Comparison of ENCODE assay signal across 16 cellular contexts in the genomic region with DNA sequence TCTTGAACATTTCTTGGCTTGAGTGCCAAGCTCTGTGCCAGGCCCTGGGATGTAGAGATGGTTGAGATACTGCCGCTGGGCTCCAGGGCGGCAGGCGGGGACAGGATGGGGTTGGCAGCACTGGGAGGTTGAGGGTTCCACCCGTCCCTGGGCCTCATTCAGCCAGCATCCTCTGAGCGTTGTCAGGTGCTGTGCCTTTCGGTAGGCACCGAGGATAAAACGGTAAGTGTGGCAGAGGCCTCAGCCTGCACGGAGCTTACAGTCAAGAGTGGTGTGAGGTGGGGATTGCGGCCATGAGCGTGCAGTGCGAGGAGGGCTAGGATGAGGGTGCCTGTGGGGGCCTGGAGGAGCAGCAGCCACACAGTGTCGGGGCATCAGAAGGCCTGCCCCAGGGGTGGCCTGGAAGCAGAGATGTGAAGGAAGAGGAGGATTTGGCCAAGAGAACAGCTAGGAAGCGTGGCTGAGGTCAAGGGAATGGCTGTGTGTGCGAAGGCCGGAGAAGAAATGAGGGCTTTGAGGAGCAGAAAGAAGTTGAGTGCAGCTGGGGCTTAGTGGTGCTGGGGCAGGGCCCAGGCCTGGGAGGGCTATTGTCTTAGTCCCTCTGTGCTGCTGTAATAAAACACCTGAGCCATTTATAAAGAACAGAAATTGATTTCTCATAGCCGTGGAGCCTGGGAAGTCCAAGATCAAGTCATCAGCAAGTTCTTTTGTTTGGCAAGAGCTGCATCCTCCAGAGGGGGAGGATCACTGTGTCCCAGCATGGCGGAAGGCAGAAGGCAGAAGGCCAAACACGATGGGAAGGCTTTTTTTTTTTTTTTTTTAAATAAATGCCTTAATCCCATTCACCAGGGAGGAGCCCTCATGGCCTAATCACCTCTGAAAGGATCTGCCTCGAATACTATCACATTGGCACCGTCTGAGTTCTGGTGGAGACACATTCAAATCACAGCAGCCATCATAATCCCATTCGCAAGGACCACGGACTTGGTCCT. TPM values are rescaled to one million over a fixed set of nuclear protein-coding genes. Genes with fewer than 3 reads are reported as not detected.
DNase-seq lines count a peak whose midpoint lies in the region; ATAC-seq and TF ChIP-seq lines count a peak whose summit lies in the region.
"Had no signal": no experiment of that assay in that cellular context is flagged by ENCODE, and none has a peak within 500 bp of the region (broad histone marks: within the 10 kb centered on the region; RNA-seq: fewer than 3 reads in every experiment).

No MANE protein-coding gene starts in this region.

- no peak overlapping the region for H3K4me3 ChIP-seq in WERI-Rb-1 (ENCODE audit: low read depth, low read length)

- H3K36me3 ChIP-seq in WERI-Rb-1 = peaks cover 5% of the 10 kb centered on the region; the same call in 1 of the 2 replicates

- DNase-seq in D341Med (ENCODE audit: low spot score) (peak; percentile 60), WERI-Rb-1 (peak; percentile 65), glutamatergic neuron (no peak), osteocyte (ENCODE audit: extremely low spot score, unreplicated experiment) (no peak), NCI-H1092 treated with DMSO at 0.1 percent for 48 hours (lab: John Stamatoyannopoulos, UW) (no peak), NCI-H2171 (lab: John Stamatoyannopoulos, UW) (no peak)
- DNase-seq in activated T-cell treated with anti-CD3 and anti-CD28 coated beads, Interleukin-2, amount 50 U/mL, for 4 hours = no peak
- DNase-seq: activated CD4-positive, alpha-beta T cell treated with anti-CD3 and anti-CD28 coated beads, Interleukin-2, amount 50 U/mL, for 4 hours; aorta; DMS 273 treated with DMSO at 0.1 percent for 48 hours; NCI-H1105 treated with DMSO at 0.1 percent for 48 hours; NCI-H526; small intestine; T-helper 9 cell had no signal

- H3K27me3 ChIP-seq in WERI-Rb-1 (ENCODE audit: insufficient read depth, low read depth, severe bottlenecking) = no peaks in the 10 kb centered on the region

- peak overlapping the region; percentile 77 for H3K4me3 Mint-ChIP-seq in glutamatergic neuron (ENCODE audit: unreplicated experiment)
- no peak overlapping the region for H3K4me3 Mint-ChIP-seq in osteocyte (ENCODE audit: unreplicated experiment)
- no peak overlapping the region for H3K4me3 Mint-ChIP-seq in activated T-cell treated with anti-CD3 and anti-CD28 coated beads, Interleukin-2, amount 50 U/mL, for 4 hours
- H3K4me3 Mint-ChIP-seq: activated T-helper 1 cell treated with anti-CD3 and anti-CD28 coated beads, Interleukin-12 subunit alpha, Interleukin-12 subunit beta, Interleukin-2, Interleukin-4 antibody, amounts not matched to agents 30 ng/mL and 10 ng/mL and 1 ng/mL, durations not matched to agents 14 hours and 24 hours and 36 hours had no signal

- peak overlapping the region; percentile 81 for H3K27ac Mint-ChIP-seq in glutamatergic neuron (ENCODE audit: unreplicated experiment)
- peak overlapping the region; percentile 68 for H3K27ac Mint-ChIP-seq in osteocyte (ENCODE audit: unreplicated experiment)
- H3K27ac Mint-ChIP-seq: activated T-helper 1 cell treated with anti-CD3 and anti-CD28 coated beads, Interleukin-12 subunit alpha, Interleukin-12 subunit beta, Interleukin-2, Interleukin-4 antibody, amounts not matched to agents 30 ng/mL and 10 ng/mL and 1 ng/mL, durations not matched to agents 14 hours and 24 hours and 36 hours had no signal

- H3K27ac ChIP-seq in WERI-Rb-1 = peak overlapping the region; percentile 86

- H3K36me3 Mint-ChIP-seq in glutamatergic neuron (ENCODE audit: unreplicated experiment) (peaks cover 6% of the 10 kb centered on the region), osteocyte (ENCODE audit: unreplicated experiment) (no peaks in the 10 kb centered on the region)
- no peaks in the 10 kb centered on the region for H3K36me3 Mint-ChIP-seq in activated T-cell treated with anti-CD3 and anti-CD28 coated beads, Interleukin-2, amount 50 U/mL, for 4 hours (ENCODE audit: insufficient read depth)

- ATAC-seq in GM19397 (IDR thresholded peaks at IDR 0.05; ENCODE audit: unreplicated experiment) = no peak
- no peak for ATAC-seq in activated T-cell treated with anti-CD3 and anti-CD28 coated beads, Interleukin-2, amount 50 U/mL, for 4 hours

- H3K9me3 Mint-ChIP-seq in glutamatergic neuron (ENCODE audit: unreplicated experiment) (peaks cover 5% of the 10 kb centered on the region), osteocyte (ENCODE audit: unreplicated experiment) (no peaks in the 10 kb centered on the region)
- no peaks in the 10 kb centered on the region for H3K9me3 Mint-ChIP-seq in activated T-cell treated with anti-CD3 and anti-CD28 coated beads, Interleukin-2, amount 50 U/mL, for 4 hours
- H3K9me3 Mint-ChIP-seq: activated T-helper 1 cell treated with anti-CD3 and anti-CD28 coated beads, Interleukin-12 subunit alpha, Interleukin-12 subunit beta, Interleukin-2, Interleukin-4 antibody, amounts not matched to agents 30 ng/mL and 10 ng/mL and 1 ng/mL, durations not matched to agents 14 hours and 24 hours and 36 hours had no signal

- TF ChIP-seq CTCF in WERI-Rb-1 (IDR thresholded peaks at IDR 0.05; ENCODE audit: low read depth, low read length) = no peak
- no peak for TF ChIP-seq CTCF in glutamatergic neuron (IDR thresholded peaks at IDR 0.05; ENCODE audit: partially characterized antibody, unreplicated experiment)
- no peak for TF ChIP-seq CTCF in osteocyte (IDR thresholded peaks at IDR 0.05)

- H3K9me3 ChIP-seq in WERI-Rb-1 (ENCODE audit: severe bottlenecking) = no peaks in the 10 kb centered on the region

- H3K27me3 Mint-ChIP-seq in glutamatergic neuron (ENCODE audit: unreplicated experiment) = peaks cover 7% of the 10 kb centered on the region
- H3K27me3 Mint-ChIP-seq in osteocyte (ENCODE audit: unreplicated experiment) = no peaks in the 10 kb centered on the region
- peaks cover 10% of the 10 kb centered on the region for H3K27me3 Mint-ChIP-seq in activated T-cell treated with anti-CD3 and anti-CD28 coated beads, Interleukin-2, amount 50 U/mL, for 4 hours (ENCODE audit: low read depth)

- H3K4me1 Mint-ChIP-seq in glutamatergic neuron (ENCODE audit: low read depth, unreplicated experiment) (peaks cover 67% of the 10 kb centered on the region), osteocyte (ENCODE audit: unreplicated experiment) (peaks cover 58% of the 10 kb centered on the region)
- no peaks in the 10 kb centered on the region for H3K4me1 Mint-ChIP-seq in activated T-cell treated with anti-CD3 and anti-CD28 coated beads, Interleukin-2, amount 50 U/mL, for 4 hours (ENCODE audit: low read depth)

RNA-seq across cellular contexts. Expression of a gene that starts 22.7 kb away (rescaled TPM):
- 16.3 TPM for total RNA-seq in glutamatergic neuron (ENCODE audit: unreplicated experiment)
- total RNA-seq in osteocyte = 21.8 and 22.6 TPM in 2 replicates
- total RNA-seq in activated T-cell treated with anti-CD3 and anti-CD28 coated beads, Interleukin-2, amount 50 U/mL, for 4 hours = under 1 TPM; 0.08 TPM
- total RNA-seq: activated T-helper 1 cell treated with anti-CD3 and anti-CD28 coated beads, Interleukin-12 subunit alpha, Interleukin-12 subunit beta, Interleukin-2, Interleukin-4 antibody, amounts not matched to agents 30 ng/mL and 10 ng/mL and 1 ng/mL, durations not matched to agents 14 hours and 24 hours and 36 hours had no signal

Comparison
In these comparisons a context has a peak if more than half of its experiments do, and no peak if none do; other contexts are left out.
1. DNase-seq: peak in D341Med (single experiment) and WERI-Rb-1 (single experiment); none in glutamatergic neuron (single experiment), osteocyte (single experiment), NCI-H1092 treated with DMSO at 0.1 percent for 48 hours (single experiment), NCI-H2171 (single experiment) and activated T-cell treated with anti-CD3 and anti-CD28 coated beads, Interleukin-2, amount 50 U/mL, for 4 hours (single experiment).
2. RNA of a gene that starts 22.7 kb away (total RNA-seq): 21.8 to 22.6 TPM in osteocyte and 16.3 TPM in glutamatergic neuron (single experiment); 0.08 TPM in activated T-cell treated with anti-CD3 and anti-CD28 coated beads, Interleukin-2, amount 50 U/mL, for 4 hours; every median in the first group is over 10 times any median in the second.